Comparison of ENCODE assay signal across 1 cellular context in genomic region chr16:11205065-11205699, GRCh38.
TF ChIP-seq lines count a peak whose summit lies in the region.

No MANE protein-coding gene starts in this region.

TF ChIP-seq in IMR-90, 13 proteins besides CTCF, POLR2A, EP300 and RAD21:
- no peak for TF ChIP-seq MAZ (IDR thresholded peaks at IDR 0.05; ENCODE audit: borderline replicate concordance, low read depth, low read length)
